ENCODE assay signal across 8 cellular contexts in the genomic region with DNA sequence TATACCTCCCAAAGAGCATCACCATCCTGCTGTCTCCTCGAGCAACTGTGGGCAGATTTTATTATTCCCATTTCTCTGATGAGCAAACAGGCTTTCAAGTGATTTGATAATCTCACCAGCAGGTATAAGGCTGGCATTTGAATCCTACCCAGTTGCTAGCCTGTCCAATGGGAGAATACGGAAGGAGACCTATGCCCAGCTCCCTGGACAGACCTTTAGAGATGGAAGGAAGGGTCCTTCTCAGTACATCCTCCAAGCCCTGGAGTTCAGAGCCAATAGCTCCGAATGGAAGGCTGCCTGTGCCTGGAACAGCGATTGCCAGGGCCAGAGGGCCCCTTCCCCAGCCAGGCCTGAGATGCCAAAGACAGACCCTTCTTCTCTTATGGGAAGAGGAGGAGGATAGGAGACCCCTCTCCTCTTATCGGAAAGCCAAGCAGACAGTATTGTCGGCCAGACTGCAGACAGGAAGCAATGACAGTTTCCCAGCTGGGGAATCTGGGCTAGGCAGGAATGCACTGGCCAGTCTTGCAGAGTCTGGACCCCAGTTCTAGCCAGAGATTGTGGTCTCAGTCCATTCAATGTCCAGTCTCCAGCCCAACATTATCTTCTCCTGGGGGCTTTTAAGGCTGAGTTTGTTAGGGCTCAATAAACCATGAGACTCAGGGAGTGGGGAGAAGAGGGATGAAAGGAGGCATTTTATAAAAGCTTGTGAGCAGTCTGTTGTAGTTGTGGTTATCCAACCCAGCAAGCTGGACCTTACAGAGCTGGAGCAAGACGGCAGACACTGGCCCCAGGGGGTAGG. TPM values are rescaled to one million over a fixed set of nuclear protein-coding genes. Genes with fewer than 3 reads are reported as not detected.
A peak's percentile ranks its signal among the peaks of the same experiment; 100 is the strongest.
DNase-seq lines count a peak whose midpoint lies in the region; ATAC-seq, FAIRE-seq and TF ChIP-seq lines count a peak whose summit lies in the region.

No MANE protein-coding gene starts in this region.

- peaks cover 5% of the 10 kb centered on the region for H3K4me1 Mint-ChIP-seq in Caco-2 (ENCODE audit: low read depth, unreplicated experiment)

- TF ChIP-seq CTCF in Caco-2 (IDR thresholded peaks at IDR 0.05; ENCODE audit: insufficient read depth in 1 of 2, low read depth in 1 of 2, low read length in 1 of 2, severe bottlenecking in 1 of 2, unreplicated experiment in 1 of 2): no peak
- TF ChIP-seq CTCF in RWPE2 (IDR thresholded peaks at IDR 0.05; ENCODE audit: poor library complexity, severe bottlenecking): no peak
- TF ChIP-seq CTCF in esophagus muscularis mucosa (IDR thresholded peaks at IDR 0.05): no peak
- no peak for TF ChIP-seq CTCF in pancreas (IDR thresholded peaks at IDR 0.05)

- H3K27ac ChIP-seq in RWPE2 (ENCODE audit: poor library complexity, severe bottlenecking) (peak overlapping the region; percentile 63), esophagus muscularis mucosa (replicated peaks in 1 of 4) (peak overlapping the region; percentile 85 to 95 (median 94)), pancreas (peak overlapping the region in 2 of 4 donors; percentile 50 to 78)

- intact Hi-C loops in Caco-2 (cut with micrococcal nuclease; ENCODE audit: unreplicated experiment): loop anchor here (5.0 kb wide), 1 partner anchor 52 kb away; a partner anchor contains a TSS
- intact Hi-C loops in esophagus muscularis mucosa (cut with DNase I): loop anchor here (5.0 kb wide), 1 partner anchor 32 kb away; no protein-coding TSS in a partner anchor
- intact Hi-C loops in pancreas (cut with DNase I): loop anchor here in 1 of 3 donors (10.0 kb wide), 1 partner anchor 50 kb away; a partner anchor contains a TSS

- H3K4me3 Mint-ChIP-seq in Caco-2 (ENCODE audit: unreplicated experiment): peak overlapping the region; percentile 79

- no peak overlapping the region for H3K27ac Mint-ChIP-seq in Caco-2 (ENCODE audit: unreplicated experiment)

- H3K4me3 ChIP-seq in Caco-2 (ENCODE audit: low read depth, low read length) (peak overlapping the region; percentile 90), RWPE2 (ENCODE audit: severe bottlenecking) (peak overlapping the region; percentile 98), esophagus muscularis mucosa (peak overlapping the region; percentile 79 to 93 (median 86)), pancreas (peak overlapping the region; percentile 56 to 91 (median 82))

- DNase-seq in Caco-2 (no peak), RWPE2 (ENCODE audit: low spot score) (no peak), esophagus muscularis mucosa (ENCODE audit: extremely low spot score) (no peak), pancreas (no peak), DMS79 treated with DMSO at 0.1 percent for 48 hours (lab: John Stamatoyannopoulos, UW) (no peak), Ammon's horn (ENCODE audit: low spot score) (no peak)

- no TSS peak for BruUV-seq in Caco-2 (replicated peaks; lab: Mats Ljungman, UMichigan)

- TF ChIP-seq POLR2A in esophagus muscularis mucosa (IDR thresholded peaks at IDR 0.05; ENCODE audit: low read depth): no peak

- no peak for FAIRE-seq in pancreas (lab: Jason Lieb, UNC)

- H3K9me3 ChIP-seq in Caco-2 (no peaks in the 10 kb centered on the region), RWPE2 (ENCODE audit: severe bottlenecking) (no peaks in the 10 kb centered on the region), esophagus muscularis mucosa (no peaks in the 10 kb centered on the region), pancreas (no peaks in the 10 kb centered on the region)

- H3K4me1 ChIP-seq in Caco-2 (peaks cover 26% of the 10 kb centered on the region), RWPE2 (ENCODE audit: insufficient read depth, poor library complexity, severe bottlenecking) (peaks cover 35% of the 10 kb centered on the region), esophagus muscularis mucosa (peaks cover 54 to 72% (median 70%) of the 10 kb centered on the region in 4 donors), pancreas (peaks cover 5 to 38% (median 10%) of the 10 kb centered on the region in 3 donors)

- CTCF ChIA-PET in Caco-2 (lab: Charles Lee): interaction anchor here (1.8 kb wide), 1 partner anchor 52 kb away, joined by 6 read pairs; a partner anchor contains a TSS

- 35% methylated on average over 6 of the region's 7 CpGs for WGBS in esophagus muscularis mucosa
- WGBS in pancreas, 2 donors: 9 to 14% methylated on average over 7 of the region's 7 CpGs

- POLR2A ChIA-PET in Caco-2 (lab: Charles Lee): no interaction called here

- H3K36me3 Mint-ChIP-seq in Caco-2 (ENCODE audit: insufficient read depth, unreplicated experiment): peaks cover 5% of the 10 kb centered on the region

- H3K9me3 Mint-ChIP-seq in Caco-2 (ENCODE audit: unreplicated experiment): no peaks in the 10 kb centered on the region

- H3K27me3 ChIP-seq in Caco-2 (replicated peaks; ENCODE audit: control insufficient read depth, insufficient read depth, low read length) (no peaks in the 10 kb centered on the region), RWPE2 (ENCODE audit: insufficient read depth, poor library complexity, severe bottlenecking) (no peaks in the 10 kb centered on the region), esophagus muscularis mucosa (no peaks in the 10 kb centered on the region), pancreas (no peaks in the 10 kb centered on the region)

- ATAC-seq in RWPE2 (ENCODE audit: low read depth) (no peak; the same call in 2 of the 3 replicates), pancreas (no peak), GM21447 (IDR thresholded peaks at IDR 0.05; ENCODE audit: unreplicated experiment) (no peak), GM18517 (IDR thresholded peaks at IDR 0.05; ENCODE audit: unreplicated experiment) (no peak)

- TF ChIP-seq EP300 in esophagus muscularis mucosa (IDR thresholded peaks at IDR 0.05): no peak

- no peaks in the 10 kb centered on the region for H3K27me3 Mint-ChIP-seq in Caco-2 (ENCODE audit: insufficient read depth, unreplicated experiment)

- no peaks in the 10 kb centered on the region for H3K36me3 ChIP-seq in Caco-2 (ENCODE audit: control insufficient read depth, insufficient read depth, low read length)
- H3K36me3 ChIP-seq in RWPE2 (ENCODE audit: low read depth): peaks cover 24% of the 10 kb centered on the region
- no peaks in the 10 kb centered on the region for H3K36me3 ChIP-seq in esophagus muscularis mucosa
- no peaks in the 10 kb centered on the region for H3K36me3 ChIP-seq in pancreas

RNA-seq across cellular contexts. Expression of a gene that starts 2.0 kb away (rescaled TPM):
- 18.7 and 23.7 TPM in 2 replicates for total RNA-seq in Caco-2 (2022)
- 10 to 100 TPM in 3 of 4 donors, 1 to 10 TPM in 1; 9.6 to 40.3 (median 16.3) TPM for total RNA-seq in esophagus muscularis mucosa
- 10 to 100 TPM; 23.0 to 38.4 (median 26.4) TPM for total RNA-seq in pancreas
- 10 to 100 TPM; 13.9 to 14.0 TPM for polyA plus RNA-seq in pancreas

RNA-seq across cellular contexts. Expression of a gene that starts 52.1 kb away (rescaled TPM):
- total RNA-seq in Caco-2 (2022) (15.3 and 18.0 TPM in 2 replicates), esophagus muscularis mucosa (10 to 100 TPM; 25.1 to 29.5 (median 27.2) TPM), pancreas (1 to 10 TPM; 1.4 to 5.9 (median 3.5) TPM)
- 1 to 10 TPM; 6.0 to 7.6 TPM for polyA plus RNA-seq in pancreas
